ENCODE assay signal across 13 cellular contexts in the genomic region with DNA sequence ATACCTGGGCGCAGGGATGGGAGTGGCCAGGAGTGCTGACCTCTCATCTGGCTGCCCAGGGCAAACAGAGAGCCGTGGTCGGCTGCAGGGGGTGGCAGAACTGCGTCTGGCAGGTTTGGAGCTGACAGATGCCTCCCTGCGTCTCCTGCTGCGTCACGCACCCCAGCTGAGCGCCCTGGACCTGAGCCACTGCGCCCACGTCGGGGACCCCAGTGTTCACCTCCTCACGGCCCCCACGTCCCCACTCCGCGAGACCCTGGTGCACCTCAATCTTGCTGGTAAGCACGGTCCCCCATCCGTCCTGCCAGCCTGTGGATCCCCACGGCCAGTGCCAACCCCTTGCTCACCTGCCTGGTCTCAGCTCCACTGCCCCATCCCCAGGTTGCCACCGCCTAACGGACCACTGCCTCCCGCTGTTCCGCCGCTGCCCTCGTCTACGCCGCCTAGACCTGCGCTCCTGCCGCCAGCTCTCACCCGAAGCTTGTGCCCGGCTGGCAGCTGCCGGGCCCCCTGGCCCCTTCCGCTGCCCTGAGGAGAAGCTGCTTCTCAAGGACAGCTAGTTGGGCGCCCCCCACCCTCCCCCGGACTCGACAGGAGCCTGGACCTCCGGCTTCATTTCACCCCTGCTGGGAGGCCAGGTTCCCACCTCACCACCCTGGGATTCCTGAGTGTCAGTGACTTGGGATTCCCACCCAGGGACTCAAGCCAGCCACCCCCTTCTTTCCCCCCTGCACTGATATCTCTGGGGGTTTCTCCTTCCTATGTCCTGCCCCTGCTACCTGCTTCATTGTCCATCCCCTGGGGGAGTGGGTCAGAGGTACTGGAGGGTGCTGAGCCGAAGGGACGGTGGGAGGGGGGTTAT. TPM values are rescaled to one million over a fixed set of nuclear protein-coding genes. Genes with fewer than 3 reads are reported as not detected.
DNase-seq lines count a peak whose midpoint lies in the region; ATAC-seq, FAIRE-seq and TF ChIP-seq lines count a peak whose summit lies in the region.
"Had no signal": no experiment of that assay in that cellular context is flagged by ENCODE, and none has a peak within 500 bp of the region (broad histone marks: within the 10 kb centered on the region; RNA-seq: fewer than 3 reads in every experiment).

No MANE protein-coding gene starts in this region.

- BruUV-seq in endothelial cell of umbilical vein (replicated peaks; lab: Mats Ljungman, UMichigan) = TSS peak; percentile 7

- H3K9me3 Mint-ChIP-seq in stimulated activated naive CD8-positive, alpha-beta T cell treated with anti-CD3 and anti-CD28 coated beads, Interleukin-15, Interleukin-2, amounts not matched to agents 100 ng/mL and 50 ng/mL, for 24 hours = no peaks in the 10 kb centered on the region
- H3K9me3 Mint-ChIP-seq in stimulated activated naive CD8-positive, alpha-beta T cell treated with anti-CD3 and anti-CD28 coated beads, Interleukin-15, amount 100 ng/mL, for 72 hours = no peaks in the 10 kb centered on the region
- no peaks in the 10 kb centered on the region for H3K9me3 Mint-ChIP-seq in naive thymus-derived CD8-positive, alpha-beta T cell
- H3K9me3 Mint-ChIP-seq in type B pancreatic cell = no peaks in the 10 kb centered on the region

- H3K4me1 ChIP-seq in endothelial cell of umbilical vein (ENCODE audit: control insufficient read depth, extremely low read depth, insufficient read depth, low read length) = peaks cover 16% of the 10 kb centered on the region

- no peak for ATAC-seq in stimulated activated naive CD8-positive, alpha-beta T cell treated with anti-CD3 and anti-CD28 coated beads, Interleukin-15, amount 100 ng/mL, for 72 hours
- no peak for ATAC-seq in naive thymus-derived CD8-positive, alpha-beta T cell

- no peaks in the 10 kb centered on the region for H3K27me3 Mint-ChIP-seq in stimulated activated naive CD8-positive, alpha-beta T cell treated with anti-CD3 and anti-CD28 coated beads, Interleukin-15, Interleukin-2, amounts not matched to agents 100 ng/mL and 50 ng/mL, for 24 hours
- no peaks in the 10 kb centered on the region for H3K27me3 Mint-ChIP-seq in stimulated activated naive CD8-positive, alpha-beta T cell treated with anti-CD3 and anti-CD28 coated beads, Interleukin-15, amount 100 ng/mL, for 72 hours
- H3K27me3 Mint-ChIP-seq in naive thymus-derived CD8-positive, alpha-beta T cell = no peaks in the 10 kb centered on the region
- no peaks in the 10 kb centered on the region for H3K27me3 Mint-ChIP-seq in type B pancreatic cell

- H3K4me3 ChIP-seq in endothelial cell of umbilical vein (replicated peaks in 1 of 3; ENCODE audit: insufficient read depth in 1 of 3, low read depth in 1 of 3, low read length in 3 of 3) = no peak overlapping the region
- H3K4me3 ChIP-seq: psoas muscle had no signal

- FAIRE-seq in endothelial cell of umbilical vein (lab: Jason Lieb, UNC) = no peak

- no peak overlapping the region for H3K27ac Mint-ChIP-seq in stimulated activated naive CD8-positive, alpha-beta T cell treated with anti-CD3 and anti-CD28 coated beads, Interleukin-15, Interleukin-2, amounts not matched to agents 100 ng/mL and 50 ng/mL, for 24 hours
- H3K27ac Mint-ChIP-seq in stimulated activated naive CD8-positive, alpha-beta T cell treated with anti-CD3 and anti-CD28 coated beads, Interleukin-15, amount 100 ng/mL, for 72 hours = no peak overlapping the region
- peak overlapping the region in 6 of 10 donors; percentile 37 to 78 (median 51) for H3K27ac Mint-ChIP-seq in naive thymus-derived CD8-positive, alpha-beta T cell
- H3K27ac Mint-ChIP-seq in type B pancreatic cell = peak overlapping the region; percentile 70

- H3K4me1 Mint-ChIP-seq in stimulated activated naive CD8-positive, alpha-beta T cell treated with anti-CD3 and anti-CD28 coated beads, Interleukin-15, Interleukin-2, amounts not matched to agents 100 ng/mL and 50 ng/mL, for 24 hours (ENCODE audit: low read depth) = peaks cover 25% of the 10 kb centered on the region
- peaks cover 27% of the 10 kb centered on the region for H3K4me1 Mint-ChIP-seq in stimulated activated naive CD8-positive, alpha-beta T cell treated with anti-CD3 and anti-CD28 coated beads, Interleukin-15, amount 100 ng/mL, for 72 hours
- peaks cover 13 to 32% (median 24%) of the 10 kb centered on the region in 4 donors for H3K4me1 Mint-ChIP-seq in naive thymus-derived CD8-positive, alpha-beta T cell
- H3K4me1 Mint-ChIP-seq in type B pancreatic cell (ENCODE audit: unreplicated experiment) = peaks cover 13% of the 10 kb centered on the region

- H3K9me3 ChIP-seq in endothelial cell of umbilical vein (replicated peaks; ENCODE audit: control insufficient read depth, insufficient read depth, low read length) = no peaks in the 10 kb centered on the region
- H3K9me3 ChIP-seq: psoas muscle had no signal

- no peak for TF ChIP-seq POLR2A in endothelial cell of umbilical vein (IDR thresholded peaks at IDR 0.05; ENCODE audit: low read depth, low read length)

- DNase-seq in stimulated activated naive CD8-positive, alpha-beta T cell treated with anti-CD3 and anti-CD28 coated beads, Interleukin-15, amount 100 ng/mL, for 72 hours = no peak
- DNase-seq in endothelial cell of umbilical vein (ENCODE audit: low read depth, low spot score) = no peak
- DNase-seq in naive thymus-derived CD8-positive, alpha-beta T cell = no peak
- DNase-seq in type B pancreatic cell (ENCODE audit: extremely low spot score, unreplicated experiment) = no peak
- no peak for DNase-seq in putamen (ENCODE audit: low spot score)
- DNase-seq in NCI-H748 (lab: John Stamatoyannopoulos, UW; ENCODE audit: unreplicated experiment) = no peak
- DNase-seq in GF-D8 (lab: John Stamatoyannopoulos, UW) = no peak
- DNase-seq: activated CD4-positive, CD25-positive, alpha-beta regulatory T cell treated with anti-CD3 and anti-CD28 coated beads, Interleukin-2, amount 50 U/mL, for 72 hours; activated naive CD4-positive, alpha-beta T cell treated with Interleukin-2 at 50 U/mL for 16 hours; NCI-H1092 treated with DMSO at 0.1 percent for 48 hours; NCI-H82; psoas muscle had no signal

- H3K27ac ChIP-seq in endothelial cell of umbilical vein (ENCODE audit: insufficient read depth, low read depth, low read length) = no peak overlapping the region

- H2AFZ ChIP-seq in endothelial cell of umbilical vein (ENCODE audit: low read depth, low read length) = no peak overlapping the region

- no peak overlapping the region for H3K4me2 ChIP-seq in endothelial cell of umbilical vein (ENCODE audit: insufficient read depth, low read length)

- dilution Hi-C loops in endothelial cell of umbilical vein (cut with MboI; ENCODE audit: extremely low pct_ligation_motif_present, low sequenced_read_pairs) = no loop called here

- H3K79me2 ChIP-seq in endothelial cell of umbilical vein (ENCODE audit: control insufficient read depth, insufficient read depth, low read length) = no peaks in the 10 kb centered on the region

- TF ChIP-seq CTCF in endothelial cell of umbilical vein (IDR thresholded peaks at IDR 0.05; ENCODE audit: extremely low read depth in 1 of 2, insufficient read depth in 1 of 2, low read depth in 1 of 2, low read length in 2 of 2) (no peak), type B pancreatic cell (conservative IDR thresholded peaks at IDR 0.05) (no peak)

- H3K9me1 ChIP-seq in endothelial cell of umbilical vein (replicated peaks; ENCODE audit: control insufficient read depth, extremely low read depth, insufficient read depth, low read length) = no peaks in the 10 kb centered on the region

- H3K36me3 Mint-ChIP-seq in stimulated activated naive CD8-positive, alpha-beta T cell treated with anti-CD3 and anti-CD28 coated beads, Interleukin-15, Interleukin-2, amounts not matched to agents 100 ng/mL and 50 ng/mL, for 24 hours (ENCODE audit: low read depth) = peaks cover 15% of the 10 kb centered on the region
- peaks cover 0 to 6% (median 4%) of the 10 kb centered on the region in 3 donors for H3K36me3 Mint-ChIP-seq in naive thymus-derived CD8-positive, alpha-beta T cell
- H3K36me3 Mint-ChIP-seq in type B pancreatic cell = peaks cover 13% of the 10 kb centered on the region

- H3K9ac ChIP-seq in endothelial cell of umbilical vein (replicated peaks; ENCODE audit: extremely low read depth, insufficient read depth, low read length) = no peak overlapping the region

- POLR2A ChIA-PET in endothelial cell of umbilical vein (lab: Charles Lee) = no interaction called here
- POLR2A ChIA-PET in naive thymus-derived CD8-positive, alpha-beta T cell (lab: Charles Lee) = interaction anchor here (1.1 kb wide), 1 partner anchor 21 kb away, joined by 3 read pairs; no protein-coding TSS in a partner anchor

- CTCF ChIA-PET in endothelial cell of umbilical vein (lab: Charles Lee) = no interaction called here

- peaks cover 4 to 22% of the 10 kb centered on the region in 2 experiments for H3K36me3 ChIP-seq in endothelial cell of umbilical vein (ENCODE audit: control insufficient read depth in 2 of 2, extremely low read depth in 1 of 2, insufficient read depth in 2 of 2, low read length in 2 of 2)

- no peaks in the 10 kb centered on the region for H3K27me3 ChIP-seq in endothelial cell of umbilical vein (ENCODE audit: control insufficient read depth in 2 of 2, insufficient read depth in 2 of 2, low read length in 2 of 2)

- peak overlapping the region; percentile 32 for H3K4me3 Mint-ChIP-seq in stimulated activated naive CD8-positive, alpha-beta T cell treated with anti-CD3 and anti-CD28 coated beads, Interleukin-15, Interleukin-2, amounts not matched to agents 100 ng/mL and 50 ng/mL, for 24 hours
- H3K4me3 Mint-ChIP-seq in stimulated activated naive CD8-positive, alpha-beta T cell treated with anti-CD3 and anti-CD28 coated beads, Interleukin-15, amount 100 ng/mL, for 72 hours = no peak overlapping the region
- peak overlapping the region in 7 of 10 donors; percentile 8 to 73 (median 26) for H3K4me3 Mint-ChIP-seq in naive thymus-derived CD8-positive, alpha-beta T cell
- H3K4me3 Mint-ChIP-seq in type B pancreatic cell = peak overlapping the region; percentile 77

- no peaks in the 10 kb centered on the region for H4K20me1 ChIP-seq in endothelial cell of umbilical vein (replicated peaks; ENCODE audit: control insufficient read depth, extremely low read depth, insufficient read depth, low read length)

- intact Hi-C loops in endothelial cell of umbilical vein (cut with micrococcal nuclease) = no loop called here

RNA-seq across cellular contexts. Expression of gene ORAI3, which starts 2.0 kb away (rescaled TPM):
- total RNA-seq in endothelial cell of umbilical vein (17.0 and 17.6 TPM in 2 replicates), type B pancreatic cell (ENCODE audit: low replicate concordance) (18.7 and 19.4 TPM in 2 replicates)
- polyA plus RNA-seq in endothelial cell of umbilical vein = 25.4 and 33.9 TPM in 2 replicates
- polyA plus RNA-seq in endothelial cell of umbilical vein (2011; cell fraction: cytosol; rRNA removed) = 15.8 and 17.9 TPM in 2 replicates
- 9.4 and 10.3 TPM in 2 replicates for polyA plus RNA-seq in endothelial cell of umbilical vein (2011; cell fraction: nucleus; rRNA removed)
- 6.0 and 7.1 TPM in 2 replicates for polyA plus RNA-seq in endothelial cell of umbilical vein (2012)
- 18.3 and 23.1 TPM in 2 replicates for polyA minus RNA-seq in endothelial cell of umbilical vein
- polyA minus RNA-seq in endothelial cell of umbilical vein (2011; cell fraction: cytosol; rRNA and poly(A)+ RNA removed) = 6.0 TPM
- polyA minus RNA-seq in endothelial cell of umbilical vein (2011; cell fraction: nucleus; rRNA and poly(A)+ RNA removed) = 6.1 and 6.9 TPM in 2 replicates
- 10 to 100 TPM; 18.6 to 20.8 TPM for total RNA-seq in naive thymus-derived CD8-positive, alpha-beta T cell
- polyA plus RNA-seq in naive thymus-derived CD8-positive, alpha-beta T cell = 10 to 100 TPM; 15.2 to 16.0 (median 15.5) TPM

RNA-seq across cellular contexts. Expression of gene SETD1A, which starts 10.7 kb away (rescaled TPM):
- 21.3 and 25.6 TPM in 2 replicates for total RNA-seq in endothelial cell of umbilical vein
- polyA plus RNA-seq in endothelial cell of umbilical vein = 3.4 and 3.5 TPM in 2 replicates
- polyA plus RNA-seq in endothelial cell of umbilical vein (2011; cell fraction: cytosol; rRNA removed) = 4.5 and 4.9 TPM in 2 replicates
- polyA plus RNA-seq in endothelial cell of umbilical vein (2011; cell fraction: nucleus; rRNA removed) = 14.1 and 16.1 TPM in 2 replicates
- polyA plus RNA-seq in endothelial cell of umbilical vein (2012) = 12.3 and 20.5 TPM in 2 replicates
- polyA minus RNA-seq in endothelial cell of umbilical vein = 4.2 and 8.2 TPM in 2 replicates
- 7.9 TPM for polyA minus RNA-seq in endothelial cell of umbilical vein (2011; cell fraction: cytosol; rRNA and poly(A)+ RNA removed)
- polyA minus RNA-seq in endothelial cell of umbilical vein (2011; cell fraction: nucleus; rRNA and poly(A)+ RNA removed) = 7.6 and 11.5 TPM in 2 replicates
- total RNA-seq in naive thymus-derived CD8-positive, alpha-beta T cell = 10 to 100 TPM; 39.5 to 44.3 TPM
- polyA plus RNA-seq in naive thymus-derived CD8-positive, alpha-beta T cell = 1 to 10 TPM in 1 of 3 donors, under 1 TPM in 2; 0.35 to 2.0 (median 0.77) TPM
- total RNA-seq in type B pancreatic cell (ENCODE audit: low replicate concordance) = 19.3 and 25.0 TPM in 2 replicates

RNA-seq across cellular contexts. Expression of gene FBXL19, which starts 23.5 kb away (rescaled TPM):
- total RNA-seq in endothelial cell of umbilical vein (37.3 and 38.0 TPM in 2 replicates), type B pancreatic cell (ENCODE audit: low replicate concordance) (29.0 and 46.4 TPM in 2 replicates)
- polyA plus RNA-seq in endothelial cell of umbilical vein = 22.1 and 29.5 TPM in 2 replicates
- polyA plus RNA-seq in endothelial cell of umbilical vein (2011; cell fraction: cytosol; rRNA removed) = 13.4 and 18.6 TPM in 2 replicates
- 31.4 and 32.2 TPM in 2 replicates for polyA plus RNA-seq in endothelial cell of umbilical vein (2011; cell fraction: nucleus; rRNA removed)
- polyA plus RNA-seq in endothelial cell of umbilical vein (2012) = 17.7 and 23.7 TPM in 2 replicates
- polyA minus RNA-seq in endothelial cell of umbilical vein = 11.8 and 14.3 TPM in 2 replicates
- polyA minus RNA-seq in endothelial cell of umbilical vein (2011; cell fraction: cytosol; rRNA and poly(A)+ RNA removed) = 12.2 TPM
- polyA minus RNA-seq in endothelial cell of umbilical vein (2011; cell fraction: nucleus; rRNA and poly(A)+ RNA removed) = 6.3 and 13.9 TPM in 2 replicates
- total RNA-seq in naive thymus-derived CD8-positive, alpha-beta T cell = 10 to 100 TPM; 13.1 to 16.8 TPM
- polyA plus RNA-seq in naive thymus-derived CD8-positive, alpha-beta T cell = under 1 TPM; 0.06 to 0.29 (median 0.16) TPM

RNA-seq across cellular contexts. Expression of gene HSD3B7, which starts 38.1 kb away (rescaled TPM):
- total RNA-seq in endothelial cell of umbilical vein (2.9 and 3.5 TPM in 2 replicates), type B pancreatic cell (ENCODE audit: low replicate concordance) (5.8 and 6.9 TPM in 2 replicates)
- 4.8 and 6.3 TPM in 2 replicates for polyA plus RNA-seq in endothelial cell of umbilical vein
- 2.0 and 2.9 TPM in 2 replicates for polyA plus RNA-seq in endothelial cell of umbilical vein (2011; cell fraction: cytosol; rRNA removed)
- 2.9 and 4.8 TPM in 2 replicates for polyA plus RNA-seq in endothelial cell of umbilical vein (2011; cell fraction: nucleus; rRNA removed)
- 1.5 and 3.0 TPM in 2 replicates for polyA plus RNA-seq in endothelial cell of umbilical vein (2012)
- polyA minus RNA-seq in endothelial cell of umbilical vein = 1.9 and 4.0 TPM in 2 replicates
- 5.8 TPM for polyA minus RNA-seq in endothelial cell of umbilical vein (2011; cell fraction: cytosol; rRNA and poly(A)+ RNA removed)
- 0.87 and 1.0 TPM in 2 replicates for polyA minus RNA-seq in endothelial cell of umbilical vein (2011; cell fraction: nucleus; rRNA and poly(A)+ RNA removed)
- total RNA-seq in naive thymus-derived CD8-positive, alpha-beta T cell = 1 to 10 TPM; 1.2 to 1.9 TPM
- polyA plus RNA-seq in naive thymus-derived CD8-positive, alpha-beta T cell = under 1 TPM in 2 of 3 donors, not detected in 1; 0.07 to 0.08 TPM

RNA-seq across cellular contexts. Expression of gene CTF1, which starts 50.5 kb away (rescaled TPM):
- 1.4 and 1.5 TPM in 2 replicates for total RNA-seq in endothelial cell of umbilical vein
- 4.3 and 4.7 TPM in 2 replicates for polyA plus RNA-seq in endothelial cell of umbilical vein
- polyA plus RNA-seq in endothelial cell of umbilical vein (2011; cell fraction: cytosol; rRNA removed) = 1.7 and 2.5 TPM in 2 replicates
- 0.66 and 1.2 TPM in 2 replicates for polyA plus RNA-seq in endothelial cell of umbilical vein (2011; cell fraction: nucleus; rRNA removed)
- polyA plus RNA-seq in endothelial cell of umbilical vein (2012) = 0.43 and 0.98 TPM in 2 replicates
- polyA minus RNA-seq in endothelial cell of umbilical vein = 2.1 and 3.7 TPM in 2 replicates
- polyA minus RNA-seq in endothelial cell of umbilical vein (2011; cell fraction: cytosol; rRNA and poly(A)+ RNA removed) = not detected
- 0.53 and 1.1 TPM in 2 replicates for polyA minus RNA-seq in endothelial cell of umbilical vein (2011; cell fraction: nucleus; rRNA and poly(A)+ RNA removed)
- total RNA-seq in naive thymus-derived CD8-positive, alpha-beta T cell = 1 to 10 TPM; 1.0 to 1.3 TPM
- polyA plus RNA-seq in naive thymus-derived CD8-positive, alpha-beta T cell = under 1 TPM in 1 of 3 donors, not detected in 2; 0.14 TPM
- total RNA-seq in type B pancreatic cell (ENCODE audit: low replicate concordance) = 2.5 and 3.1 TPM in 2 replicates

Comparison
In these comparisons a context has a peak if more than half of its experiments do, and no peak if none do; other contexts are left out.
1. H3K4me3 Mint-ChIP-seq: peak in stimulated activated naive CD8-positive, alpha-beta T cell treated with anti-CD3 and anti-CD28 coated beads, Interleukin-15, Interleukin-2, amounts not matched to agents 100 ng/mL and 50 ng/mL, for 24 hours (single experiment), naive thymus-derived CD8-positive, alpha-beta T cell (7 of 10) and type B pancreatic cell (single experiment); none in stimulated activated naive CD8-positive, alpha-beta T cell treated with anti-CD3 and anti-CD28 coated beads, Interleukin-15, amount 100 ng/mL, for 72 hours (0 of 2).
2. H3K27ac Mint-ChIP-seq: peak in naive thymus-derived CD8-positive, alpha-beta T cell (6 of 10) and type B pancreatic cell (single experiment); none in stimulated activated naive CD8-positive, alpha-beta T cell treated with anti-CD3 and anti-CD28 coated beads, Interleukin-15, Interleukin-2, amounts not matched to agents 100 ng/mL and 50 ng/mL, for 24 hours (single experiment) and stimulated activated naive CD8-positive, alpha-beta T cell treated with anti-CD3 and anti-CD28 coated beads, Interleukin-15, amount 100 ng/mL, for 72 hours (0 of 2).